ENCODE assay signal across 14 cellular contexts in the genomic region with DNA sequence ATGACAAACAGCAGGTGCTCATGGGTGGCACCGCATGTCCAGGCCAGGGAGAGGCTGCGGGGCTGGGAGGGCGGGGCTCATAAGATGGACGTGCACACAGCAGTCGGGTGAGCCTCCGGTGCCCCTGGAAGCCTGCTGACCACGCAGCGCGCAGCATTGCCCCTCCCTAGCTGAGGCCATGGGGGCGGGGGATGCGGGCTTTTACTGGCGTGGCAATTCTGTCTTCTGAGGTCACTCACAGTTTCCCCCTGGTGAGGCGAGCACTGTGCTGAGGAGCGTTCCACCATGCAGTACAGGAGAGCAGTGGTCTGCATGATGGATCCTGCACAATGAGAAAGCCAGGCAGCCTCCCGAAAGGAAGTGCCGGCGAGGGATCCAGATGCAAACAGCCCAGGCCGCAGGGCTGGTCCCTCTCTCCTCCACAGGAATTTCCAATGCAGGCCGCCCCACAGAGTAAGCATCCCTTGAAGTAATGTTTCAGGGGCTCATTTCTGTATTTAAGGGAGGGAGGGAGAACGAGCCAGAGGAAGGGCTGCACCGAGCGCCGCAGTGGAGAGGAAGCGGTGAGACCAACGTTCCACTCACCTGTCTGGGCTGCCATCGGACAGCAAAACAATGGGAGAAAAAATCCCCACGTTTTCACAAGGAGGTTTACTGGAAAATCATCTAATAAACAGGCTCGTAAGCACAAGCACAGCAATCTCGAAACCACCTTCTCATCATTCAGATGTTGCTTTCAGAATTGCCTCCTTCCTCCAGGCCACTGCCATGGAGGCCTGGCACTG. TPM values are rescaled to one million over a fixed set of nuclear protein-coding genes. Genes with fewer than 3 reads are reported as not detected.
A peak's percentile ranks its signal among the peaks of the same experiment; 100 is the strongest.
DNase-seq lines count a peak whose midpoint lies in the region; ATAC-seq, FAIRE-seq and TF ChIP-seq lines count a peak whose summit lies in the region.
"Had no signal": no experiment of that assay in that cellular context is flagged by ENCODE, and none has a peak within 500 bp of the region (broad histone marks: within the 10 kb centered on the region; RNA-seq: fewer than 3 reads in every experiment).

No MANE protein-coding gene starts in this region.

- H3K4me3 Mint-ChIP-seq in CD8-positive, alpha-beta memory T cell: peak overlapping the region; percentile 79 to 84 (median 81)
- peak overlapping the region; percentile 77 for H3K4me3 Mint-ChIP-seq in activated CD4-positive, alpha-beta memory T cell treated with anti-CD3 and anti-CD28 coated beads for 36 hours
- peak overlapping the region; percentile 63 for H3K4me3 Mint-ChIP-seq in activated naive CD8-positive, alpha-beta T cell treated with anti-CD3 and anti-CD28 coated beads, Interleukin-2, amount 10 ng/mL, durations not matched to agents 7 days and 5 days

- CTCF ChIA-PET in CD8-positive, alpha-beta memory T cell (lab: Charles Lee): interaction anchor here (1.1 to 3.0 kb wide), 3 partner anchors 53 to 55 kb away, joined by 3 to 8 read pairs (median 5); a partner anchor contains a TSS
- CTCF ChIA-PET in activated CD4-positive, alpha-beta memory T cell treated with anti-CD3 and anti-CD28 coated beads for 36 hours (lab: Charles Lee): interaction anchor here (0.9 to 1.5 kb wide), 10 partner anchors 11 to 259 kb away, joined by 3 to 9 read pairs (median 4); no protein-coding TSS in a partner anchor

- H3K4me3 ChIP-seq in CD8-positive, alpha-beta memory T cell (ENCODE audit: low read length): peak overlapping the region; percentile 45

- FAIRE-seq in D721Med (lab: Jason Lieb, UNC): no peak

- ATAC-seq in activated naive CD8-positive, alpha-beta T cell treated with anti-CD3 and anti-CD28 coated beads, Interleukin-2, amount 10 ng/mL, durations not matched to agents 7 days and 5 days (ENCODE audit: low read depth): peak; percentile 0

- H3K27me3 ChIP-seq in CD8-positive, alpha-beta memory T cell (ENCODE audit: insufficient read depth, low read length, poor library complexity, severe bottlenecking): no peaks in the 10 kb centered on the region

- H3K9me3 ChIP-seq in CD8-positive, alpha-beta memory T cell (ENCODE audit: low read length): no peaks in the 10 kb centered on the region

- no peak for TF ChIP-seq CTCF in D721Med (IDR thresholded peaks at IDR 0.05; ENCODE audit: insufficient read depth, missing control alignments)

- H3K27ac ChIP-seq in CD8-positive, alpha-beta memory T cell (ENCODE audit: low read depth, low read length): peak overlapping the region; percentile 51

- peaks cover 0 to 2% of the 10 kb centered on the region in 2 donors for H3K27me3 Mint-ChIP-seq in CD8-positive, alpha-beta memory T cell
- H3K27me3 Mint-ChIP-seq in activated CD4-positive, alpha-beta memory T cell treated with anti-CD3 and anti-CD28 coated beads for 36 hours: peaks cover 1% of the 10 kb centered on the region
- H3K27me3 Mint-ChIP-seq in activated naive CD8-positive, alpha-beta T cell treated with anti-CD3 and anti-CD28 coated beads, Interleukin-2, amount 10 ng/mL, durations not matched to agents 7 days and 5 days: no peaks in the 10 kb centered on the region

- POLR2A ChIA-PET in CD8-positive, alpha-beta memory T cell (lab: Charles Lee): interaction anchor here (1.5 kb wide), 1 partner anchor 57 kb away, joined by 4 read pairs; a partner anchor contains a TSS
- POLR2A ChIA-PET in activated CD4-positive, alpha-beta memory T cell treated with anti-CD3 and anti-CD28 coated beads for 36 hours (lab: Charles Lee): interaction anchor here (0.5 to 4.2 kb wide), 25 partner anchors 12 to 123 kb away, joined by 3 to 51 read pairs (median 8); a partner anchor contains a TSS
- POLR2A ChIA-PET in activated naive CD8-positive, alpha-beta T cell treated with anti-CD3 and anti-CD28 coated beads, Interleukin-2, amount 10 ng/mL, durations not matched to agents 7 days and 5 days (lab: Charles Lee): interaction anchor here (0.7 to 4.3 kb wide), 14 partner anchors 7 to 263 kb away, joined by 3 to 63 read pairs (median 6); a partner anchor contains a TSS

- no peak for DNase-seq in CD8-positive, alpha-beta memory T cell
- peak; percentile 73 for DNase-seq in activated CD4-positive, alpha-beta memory T cell treated with anti-CD3 and anti-CD28 coated beads for 36 hours
- peak; percentile 48 for DNase-seq in activated naive CD8-positive, alpha-beta T cell treated with anti-CD3 and anti-CD28 coated beads, Interleukin-2, amount 10 ng/mL, durations not matched to agents 7 days and 5 days
- DNase-seq in stimulated activated CD4-positive, alpha-beta T cell treated with anti-CD3 and anti-CD28 coated beads, Interleukin-4, amount 100 ng/mL, for 4 hours: peak; percentile 43 to 45
- no peak for DNase-seq in cerebellum (ENCODE audit: low spot score)
- no peak for DNase-seq in cerebellar nuclear complex (lab: John Stamatoyannopoulos, UW)
- DNase-seq in D721Med (ENCODE audit: insufficient read length, low spot score): no peak
- DNase-seq in NK-92 (lab: John Stamatoyannopoulos, UW; ENCODE audit: unreplicated experiment): no peak
- DNase-seq: GDM1, KG1, midbrain, NCI-H187 had no signal

- peak overlapping the region in 6 of 8 donors; percentile 74 to 90 (median 84) for H3K27ac Mint-ChIP-seq in CD8-positive, alpha-beta memory T cell
- peak overlapping the region; percentile 97 for H3K27ac Mint-ChIP-seq in activated CD4-positive, alpha-beta memory T cell treated with anti-CD3 and anti-CD28 coated beads for 36 hours
- H3K27ac Mint-ChIP-seq in activated naive CD8-positive, alpha-beta T cell treated with anti-CD3 and anti-CD28 coated beads, Interleukin-2, amount 10 ng/mL, durations not matched to agents 7 days and 5 days: peak overlapping the region; percentile 94

- no peaks in the 10 kb centered on the region for H3K36me3 ChIP-seq in CD8-positive, alpha-beta memory T cell (ENCODE audit: insufficient read depth, low read length)

- no peaks in the 10 kb centered on the region for H3K9me3 Mint-ChIP-seq in CD8-positive, alpha-beta memory T cell
- H3K9me3 Mint-ChIP-seq in activated CD4-positive, alpha-beta memory T cell treated with anti-CD3 and anti-CD28 coated beads for 36 hours: no peaks in the 10 kb centered on the region
- no peaks in the 10 kb centered on the region for H3K9me3 Mint-ChIP-seq in activated naive CD8-positive, alpha-beta T cell treated with anti-CD3 and anti-CD28 coated beads, Interleukin-2, amount 10 ng/mL, durations not matched to agents 7 days and 5 days

- peaks cover 48% of the 10 kb centered on the region for H3K4me1 ChIP-seq in CD8-positive, alpha-beta memory T cell (ENCODE audit: insufficient read depth, low read length)

- H3K4me1 Mint-ChIP-seq in CD8-positive, alpha-beta memory T cell: peaks cover 37 to 48% (median 46%) of the 10 kb centered on the region in 3 donors
- peaks cover 55% of the 10 kb centered on the region for H3K4me1 Mint-ChIP-seq in activated CD4-positive, alpha-beta memory T cell treated with anti-CD3 and anti-CD28 coated beads for 36 hours (ENCODE audit: low read depth)
- H3K4me1 Mint-ChIP-seq in activated naive CD8-positive, alpha-beta T cell treated with anti-CD3 and anti-CD28 coated beads, Interleukin-2, amount 10 ng/mL, durations not matched to agents 7 days and 5 days: peaks cover 40% of the 10 kb centered on the region

- intact Hi-C loops in activated CD4-positive, alpha-beta memory T cell treated with anti-CD3 and anti-CD28 coated beads for 36 hours (cut with micrococcal nuclease): loop anchor here (1.0 to 2.0 kb wide), 6 partner anchors 15 to 223 kb away; no protein-coding TSS in a partner anchor

- H3K36me3 Mint-ChIP-seq in CD8-positive, alpha-beta memory T cell: no peaks in the 10 kb centered on the region
- peaks cover 5% of the 10 kb centered on the region for H3K36me3 Mint-ChIP-seq in activated CD4-positive, alpha-beta memory T cell treated with anti-CD3 and anti-CD28 coated beads for 36 hours
- peaks cover 2% of the 10 kb centered on the region for H3K36me3 Mint-ChIP-seq in activated naive CD8-positive, alpha-beta T cell treated with anti-CD3 and anti-CD28 coated beads, Interleukin-2, amount 10 ng/mL, durations not matched to agents 7 days and 5 days

RNA-seq across cellular contexts. Expression of a gene that starts 56.0 kb away (rescaled TPM):
- 100 to 1,000 TPM; 700 to 703 TPM for total RNA-seq in CD8-positive, alpha-beta memory T cell
- polyA plus RNA-seq in CD8-positive, alpha-beta memory T cell: 3.4 TPM
- total RNA-seq in activated CD4-positive, alpha-beta memory T cell treated with anti-CD3 and anti-CD28 coated beads for 36 hours: 100 to 1,000 TPM; 689 to 705 TPM
- total RNA-seq in activated naive CD8-positive, alpha-beta T cell treated with anti-CD3 and anti-CD28 coated beads, Interleukin-2, amount 10 ng/mL, durations not matched to agents 7 days and 5 days: 10 to 100 TPM; 94.2 to 95.1 TPM
- total RNA-seq in cerebellum: 0.27 TPM
- total RNA-seq: renal cortical epithelial cell had no signal
- polyA plus RNA-seq: BJ had no signal

Comparison
In these comparisons a context has a peak if more than half of its experiments do, and no peak if none do; other contexts are left out.
1. DNase-seq: peak in activated CD4-positive, alpha-beta memory T cell treated with anti-CD3 and anti-CD28 coated beads for 36 hours (single experiment), activated naive CD8-positive, alpha-beta T cell treated with anti-CD3 and anti-CD28 coated beads, Interleukin-2, amount 10 ng/mL, durations not matched to agents 7 days and 5 days (single experiment) and stimulated activated CD4-positive, alpha-beta T cell treated with anti-CD3 and anti-CD28 coated beads, Interleukin-4, amount 100 ng/mL, for 4 hours (2 of 2); none in CD8-positive, alpha-beta memory T cell (0 of 5), cerebellum (single experiment), cerebellar nuclear complex (0 of 2), D721Med (single experiment) and NK-92 (single experiment).
2. RNA of a gene that starts 56.0 kb away (total RNA-seq): 689 to 705 TPM in activated CD4-positive, alpha-beta memory T cell treated with anti-CD3 and anti-CD28 coated beads for 36 hours, 700 to 703 TPM in CD8-positive, alpha-beta memory T cell and 94.2 to 95.1 TPM in activated naive CD8-positive, alpha-beta T cell treated with anti-CD3 and anti-CD28 coated beads, Interleukin-2, amount 10 ng/mL, durations not matched to agents 7 days and 5 days; 0.27 TPM in cerebellum (single experiment); every median in the first group is over 10 times any median in the second.
3. Peak in every context shown above with its lines, with median percentiles within 50 percentile points of each other: H3K27ac Mint-ChIP-seq and H3K4me3 Mint-ChIP-seq.